13 cellular contexts compared by ENCODE assay signal in genomic region chr10:73262105-73262730, GRCh38. TPM values are rescaled to one million over a fixed set of nuclear protein-coding genes. Genes with fewer than 3 reads are reported as not detected.
DNase-seq lines count a peak whose midpoint lies in the region; FAIRE-seq and TF ChIP-seq lines count a peak whose summit lies in the region.
"Had no signal": no experiment of that assay in that cellular context is flagged by ENCODE, and none has a peak within 500 bp of the region (broad histone marks: within the 10 kb centered on the region; RNA-seq: fewer than 3 reads in every experiment).

No MANE protein-coding gene starts in this region.

- peak; percentile 89 for DNase-seq in DMS53 (lab: John Stamatoyannopoulos, UW)
- peak; percentile 91 for DNase-seq in M059J (ENCODE audit: low read depth)
- peak; percentile 48 for DNase-seq in amniotic stem cell (lab: John Stamatoyannopoulos, UW)
- peak; percentile 50 for DNase-seq in keratinocyte (ENCODE audit: low read depth, low spot score)
- DNase-seq in stimulated activated CD4-positive, alpha-beta T cell treated with anti-CD3 and anti-CD28 coated beads, Interleukin-4, amount 100 ng/mL, for 4 hours, result no peak
- no peak for DNase-seq in lower leg skin (ENCODE audit: low spot score in 2 of 2)
- no peak for DNase-seq in NCI-H146 treated with DMSO at 0.1 percent for 48 hours (lab: John Stamatoyannopoulos, UW; ENCODE audit: unreplicated experiment)
- no peak for DNase-seq in Ammon's horn (ENCODE audit: low spot score)
- DNase-seq: activated CD4-positive, alpha-beta T cell treated with anti-CD3 and anti-CD28 coated beads, Interleukin-2, amount 50 U/mL, for 1 hour; activated naive CD8-positive, alpha-beta T cell treated with anti-CD3 and anti-CD28 coated beads, Interleukin-2, amount 10 ng/mL, durations not matched to agents 7 days and 5 days; H7; NCI-H1694 had no signal

- peak overlapping the region; percentile 34 for H3K9ac ChIP-seq in keratinocyte (ENCODE audit: control insufficient read depth, extremely low read depth, insufficient read depth, low read length)
- H3K9ac ChIP-seq: parathyroid adenoma had no signal

- no peak for TF ChIP-seq CTCF in keratinocyte (optimal IDR thresholded peaks at IDR 0.05 in 1 of 3, IDR thresholded peaks at IDR 0.05 in 1 of 3, conservative IDR thresholded peaks at IDR 0.05 in 1 of 3; ENCODE audit: extremely low read depth in 1 of 3, insufficient read depth in 2 of 3, low read length in 3 of 3)
- no peak for TF ChIP-seq CTCF in lower leg skin (IDR thresholded peaks at IDR 0.05)

- H4K20me1 ChIP-seq in keratinocyte (ENCODE audit: control insufficient read depth, extremely low read depth, insufficient read depth, low read length), result no peaks in the 10 kb centered on the region

- H3K9me3 ChIP-seq in keratinocyte (ENCODE audit: control insufficient read depth, low read depth, low read length), result no peaks in the 10 kb centered on the region

- peaks cover 17% of the 10 kb centered on the region for H3K4me1 ChIP-seq in keratinocyte (ENCODE audit: control insufficient read depth, extremely low read depth, insufficient read depth, low read length)
- H3K4me1 ChIP-seq: parathyroid adenoma had no signal

- TF ChIP-seq POLR2A in lower leg skin (IDR thresholded peaks at IDR 0.05), result no peak

- no peak overlapping the region for H3K4me3 ChIP-seq in keratinocyte (ENCODE audit: control insufficient read depth in 2 of 3, extremely low read depth in 1 of 3, insufficient read depth in 2 of 3, low read depth in 1 of 3, low read length in 3 of 3)
- H3K4me3 ChIP-seq in lower leg skin (ENCODE audit: low read depth, poor library complexity, severe bottlenecking), result no peak overlapping the region

- H3K9me1 ChIP-seq in keratinocyte (ENCODE audit: control insufficient read depth, extremely low read depth, insufficient read depth, low read length), result no peaks in the 10 kb centered on the region

- intact Hi-C loops in lower leg skin (cut with DNase I; ENCODE audit: low total_unique reads), result no loop called here

- H3K4me2 ChIP-seq in keratinocyte (ENCODE audit: control insufficient read depth, extremely low read depth, insufficient read depth, low read depth, low read length), result peak overlapping the region; percentile 44

- FAIRE-seq in keratinocyte (lab: Jason Lieb, UNC), result peak; percentile 99

- 70 to 71% methylated on average over 4 of the region's 4 CpGs for WGBS in lower leg skin, 2 donors

- H2AFZ ChIP-seq in keratinocyte (ENCODE audit: control insufficient read depth, low read length), result no peak overlapping the region
- H2AFZ ChIP-seq: parathyroid adenoma had no signal

- H3K79me2 ChIP-seq in keratinocyte (ENCODE audit: control insufficient read depth, insufficient read depth, low read length), result no peaks in the 10 kb centered on the region
- H3K79me2 ChIP-seq: parathyroid adenoma had no signal

- H3K27ac ChIP-seq in keratinocyte (ENCODE audit: control insufficient read depth, insufficient read depth, low read length), result peak overlapping the region; percentile 89
- H3K27ac ChIP-seq: parathyroid adenoma had no signal

- dilution Hi-C loops in keratinocyte (cut with MboI; ENCODE audit: extremely low pct_ligation_motif_present, low sequenced_read_pairs), result loop anchor here (25.0 kb wide), 1 partner anchor 125 kb away; no protein-coding TSS in a partner anchor

- no peaks in the 10 kb centered on the region for H3K27me3 ChIP-seq in keratinocyte (ENCODE audit: control insufficient read depth, extremely low read depth, insufficient read depth, low read length)

- H3K36me3 ChIP-seq in keratinocyte (ENCODE audit: control insufficient read depth in 2 of 2, extremely low read depth in 1 of 2, insufficient read depth in 2 of 2, low read length in 2 of 2), result no peaks in the 10 kb centered on the region

RNA-seq across cellular contexts. Expression of gene MRPS16, which starts 9.8 kb away (rescaled TPM):
- total RNA-seq in M059J (2014; rRNA removed; shearing (Covaris generic)), result 54.2 and 66.5 TPM in 2 replicates
- polyA plus RNA-seq in keratinocyte, result 79.2 to 95.4 TPM (median 79.9 TPM) in 3 replicates
- 20.6 TPM for polyA plus RNA-seq in keratinocyte (2011; ENCODE audit: low read depth)
- polyA plus RNA-seq in keratinocyte (2011; cell fraction: cytosol; rRNA removed), result 53.3 and 67.5 TPM in 2 replicates
- polyA plus RNA-seq in keratinocyte (2011; cell fraction: nucleus; rRNA removed), result 33.7 and 46.1 TPM in 2 replicates
- 70.7 and 105 TPM in 2 replicates for polyA plus RNA-seq in keratinocyte (2012; ENCODE audit: low replicate concordance)
- 32.8 to 59.0 TPM (median 56.3 TPM) in 3 replicates for polyA minus RNA-seq in keratinocyte
- polyA minus RNA-seq in keratinocyte (2011; cell fraction: cytosol; rRNA and poly(A)+ RNA removed), result 74.6 TPM
- polyA minus RNA-seq in keratinocyte (2011; cell fraction: nucleus; rRNA and poly(A)+ RNA removed), result 17.6 and 22.0 TPM in 2 replicates
- total RNA-seq in lower leg skin, result 10 to 100 TPM; 25.3 to 43.3 (median 40.0) TPM

RNA-seq across cellular contexts. Expression of gene DNAJC9, which starts 15.2 kb away (rescaled TPM):
- total RNA-seq in M059J (2014; rRNA removed; shearing (Covaris generic)), result 58.5 and 63.3 TPM in 2 replicates
- polyA plus RNA-seq in keratinocyte, result 14.1 to 23.9 TPM (median 23.3 TPM) in 3 replicates
- 12.7 TPM for polyA plus RNA-seq in keratinocyte (2011; ENCODE audit: low read depth)
- 16.0 and 21.1 TPM in 2 replicates for polyA plus RNA-seq in keratinocyte (2011; cell fraction: cytosol; rRNA removed)
- 18.9 and 23.5 TPM in 2 replicates for polyA plus RNA-seq in keratinocyte (2011; cell fraction: nucleus; rRNA removed)
- 11.4 and 20.8 TPM in 2 replicates for polyA plus RNA-seq in keratinocyte (2012; ENCODE audit: low replicate concordance)
- polyA minus RNA-seq in keratinocyte, result 5.7 to 22.0 TPM (median 9.4 TPM) in 3 replicates
- 16.7 TPM for polyA minus RNA-seq in keratinocyte (2011; cell fraction: cytosol; rRNA and poly(A)+ RNA removed)
- 6.1 and 7.9 TPM in 2 replicates for polyA minus RNA-seq in keratinocyte (2011; cell fraction: nucleus; rRNA and poly(A)+ RNA removed)
- 10 to 100 TPM; 10.5 to 19.9 (median 17.4) TPM for total RNA-seq in lower leg skin

Comparison
In these comparisons a context has a peak if more than half of its experiments do, and no peak if none do; other contexts are left out.
1. DNase-seq: peak in DMS53 (single experiment), M059J (single experiment), amniotic stem cell (single experiment) and keratinocyte (single experiment); none in stimulated activated CD4-positive, alpha-beta T cell treated with anti-CD3 and anti-CD28 coated beads, Interleukin-4, amount 100 ng/mL, for 4 hours (0 of 2), lower leg skin (0 of 2), NCI-H146 treated with DMSO at 0.1 percent for 48 hours (single experiment) and Ammon's horn (single experiment).